1 cellular context compared by ENCODE assay signal in the genomic region with DNA sequence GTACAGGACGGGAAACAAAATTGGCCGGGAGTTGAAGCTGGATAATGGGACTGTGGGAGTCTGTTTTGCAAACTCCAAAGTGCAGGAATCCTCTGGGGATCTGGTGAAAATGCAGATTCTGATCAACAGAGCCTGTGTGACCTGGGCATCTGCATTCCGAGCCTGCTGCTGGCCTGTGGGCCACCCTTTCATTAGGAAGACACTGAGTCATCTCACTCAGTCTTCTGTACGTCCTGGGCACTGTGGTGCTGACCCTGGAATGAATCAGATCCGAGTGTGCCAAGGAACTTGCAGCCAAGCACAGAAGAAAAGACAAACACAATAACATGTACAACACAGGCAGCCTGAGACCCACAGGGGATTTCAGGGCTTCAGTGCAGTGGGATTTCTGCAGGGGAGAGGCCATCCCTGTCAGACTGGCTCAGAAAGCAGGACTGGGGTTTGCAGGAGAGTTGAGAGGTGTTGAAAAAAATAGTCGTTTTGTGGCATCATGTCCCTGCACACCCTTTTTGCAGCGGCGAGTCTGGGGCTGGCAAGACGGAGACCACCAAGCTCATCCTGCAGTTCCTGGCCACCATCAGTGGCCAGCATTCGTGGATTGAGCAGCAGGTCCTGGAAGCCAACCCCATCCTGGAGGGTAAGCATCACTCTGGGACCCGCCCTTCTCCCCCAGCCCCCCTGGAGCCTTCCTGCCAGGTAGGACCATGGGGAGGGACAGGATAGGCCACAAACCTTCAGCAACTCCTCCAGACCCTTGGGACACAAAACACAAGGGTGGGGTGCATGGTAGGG.
TF ChIP-seq lines count a peak whose summit lies in the region.

No MANE protein-coding gene starts in this region.

TF ChIP-seq in SK-N-SH, 30 proteins besides CTCF, POLR2A, EP300 and RAD21 (continued from another document):
- TF ChIP-seq, protein P1, sequence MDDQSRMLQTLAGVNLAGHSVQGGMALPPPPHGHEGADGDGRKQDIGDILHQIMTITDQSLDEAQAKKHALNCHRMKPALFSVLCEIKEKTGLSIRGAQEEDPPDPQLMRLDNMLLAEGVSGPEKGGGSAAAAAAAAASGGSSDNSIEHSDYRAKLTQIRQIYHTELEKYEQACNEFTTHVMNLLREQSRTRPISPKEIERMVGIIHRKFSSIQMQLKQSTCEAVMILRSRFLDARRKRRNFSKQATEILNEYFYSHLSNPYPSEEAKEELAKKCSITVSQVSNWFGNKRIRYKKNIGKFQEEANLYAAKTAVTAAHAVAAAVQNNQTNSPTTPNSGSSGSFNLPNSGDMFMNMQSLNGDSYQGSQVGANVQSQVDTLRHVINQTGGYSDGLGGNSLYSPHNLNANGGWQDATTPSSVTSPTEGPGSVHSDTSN (IDR thresholded peaks at IDR 0.05), result peak; percentile 39; the same call in 1 of the 2 replicates
- peak; percentile 71 for TF ChIP-seq JUND (IDR thresholded peaks at IDR 0.05)
- TF ChIP-seq, protein P2, sequence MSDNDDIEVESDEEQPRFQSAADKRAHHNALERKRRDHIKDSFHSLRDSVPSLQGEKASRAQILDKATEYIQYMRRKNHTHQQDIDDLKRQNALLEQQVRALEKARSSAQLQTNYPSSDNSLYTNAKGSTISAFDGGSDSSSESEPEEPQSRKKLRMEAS (IDR thresholded peaks at IDR 0.05; ENCODE audit: low read depth), result no peak
TF ChIP-seq in SK-N-SH: peak in this region for 6.
